1 cellular context compared by ENCODE assay signal in the genomic region with DNA sequence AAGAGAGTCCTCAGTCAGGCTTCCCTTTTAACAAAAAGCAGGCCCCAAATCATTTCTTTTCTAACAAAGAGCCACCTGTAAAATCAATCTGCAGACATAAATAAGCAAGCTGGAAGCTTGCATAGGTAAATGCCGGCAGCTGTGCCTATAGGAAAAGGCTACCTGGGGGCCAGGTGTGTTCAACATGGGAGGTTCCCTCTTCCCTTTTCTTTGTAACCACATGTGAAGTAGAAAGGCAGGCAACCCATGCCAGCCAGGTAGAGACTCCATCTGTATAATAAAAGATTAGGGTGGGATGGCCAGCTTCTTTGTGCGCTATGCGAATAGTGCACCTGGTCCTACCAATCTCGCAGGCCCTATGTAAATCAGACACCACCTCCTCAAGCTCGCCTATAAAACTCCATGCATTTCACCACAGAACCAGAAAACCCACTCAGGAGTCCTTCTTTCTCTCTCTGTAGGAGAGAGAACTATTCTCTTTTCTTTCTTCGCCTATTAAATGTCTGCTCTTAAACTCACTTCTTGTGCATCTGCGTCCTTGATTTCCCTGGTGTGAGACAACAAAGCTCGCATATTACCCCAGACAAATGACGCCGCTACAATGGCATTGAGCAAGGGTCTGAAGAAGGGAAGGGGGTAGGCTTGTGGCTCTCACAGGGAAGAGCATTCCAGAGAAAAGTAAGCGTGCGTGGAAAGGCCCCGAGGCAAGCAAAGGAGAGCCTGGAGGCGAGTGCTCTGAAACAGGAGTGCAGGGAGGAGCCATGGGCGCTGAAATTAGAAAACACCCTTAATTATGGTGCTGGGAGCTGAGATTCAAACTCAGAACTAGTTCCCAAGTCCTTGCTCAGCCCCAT.
TF ChIP-seq lines count a peak whose summit lies in the region.

No MANE protein-coding gene starts in this region.

TF ChIP-seq in H1, 55 proteins besides CTCF, POLR2A, EP300 and RAD21 (continued from another document):
- TF ChIP-seq EZH2 (IDR thresholded peaks at IDR 0.05; ENCODE audit: low read depth, low read length, severe bottlenecking) (no peak), SP2 (IDR thresholded peaks at IDR 0.05; ENCODE audit: low read length) (no peak), CBX5 (IDR thresholded peaks at IDR 0.05; ENCODE audit: low read depth, low read length) (no peak), SIRT6 (IDR thresholded peaks at IDR 0.05; ENCODE audit: low read length) (no peak), TBP (IDR thresholded peaks at IDR 0.05; ENCODE audit: low read depth, low read length) (peak; percentile 83), RNF2 (IDR thresholded peaks at IDR 0.05; ENCODE audit: borderline replicate concordance, low read depth, low read length, missing control alignments, poor library complexity, severe bottlenecking) (no peak), ZNF274 (IDR thresholded peaks at IDR 0.05; ENCODE audit: borderline replicate concordance, extremely low read depth, low read length) (no peak), KDM1A (IDR thresholded peaks at IDR 0.05; ENCODE audit: borderline replicate concordance, low read length) (no peak), GABPA (IDR thresholded peaks at IDR 0.05; ENCODE audit: borderline replicate concordance, insufficient read depth, low read length) (no peak), YY1 (IDR thresholded peaks at IDR 0.05; ENCODE audit: low read depth, low read length) (0 out of 2 replicates have a peak, but pooled peaks have one; percentile 4), SAP30 (IDR thresholded peaks at IDR 0.05; ENCODE audit: insufficient read depth, insufficient replicate concordance, low read length) (no peak), SIN3A (conservative IDR thresholded peaks at IDR 0.05 in 1 of 2, IDR thresholded peaks at IDR 0.05 in 1 of 2; ENCODE audit: low read depth in 1 of 2, low read length in 2 of 2) (no peak), TAF1 (IDR thresholded peaks at IDR 0.05; ENCODE audit: low read depth, low read length) (0 out of 2 replicates have a peak, but pooled peaks have one; percentile 2), E2F6 (IDR thresholded peaks at IDR 0.05) (no peak), JUN (IDR thresholded peaks at IDR 0.05; ENCODE audit: low read depth, low read length) (no peak), TCF12 (IDR thresholded peaks at IDR 0.05; ENCODE audit: low read depth, low read length) (peak; percentile 97), BRCA1 (IDR thresholded peaks at IDR 0.05; ENCODE audit: low read depth, low read length) (no peak), TEAD4 (IDR thresholded peaks at IDR 0.05; ENCODE audit: low read depth, low read length) (no peak), KDM4A (IDR thresholded peaks at IDR 0.05; ENCODE audit: low read depth, low read length, severe bottlenecking) (no peak), MAX (IDR thresholded peaks at IDR 0.05) (peak; percentile 54; the same call in 1 of the 2 replicates), GTF2F1 (IDR thresholded peaks at IDR 0.05; ENCODE audit: borderline replicate concordance, low read depth, low read length) (no peak), CHD1 (IDR thresholded peaks at IDR 0.05; ENCODE audit: low read depth, low read length) (no peak), POU5F1 (IDR thresholded peaks at IDR 0.05; ENCODE audit: low read depth, low read length) (no peak), CTBP2 (IDR thresholded peaks at IDR 0.05; ENCODE audit: borderline replicate concordance, insufficient read depth, insufficient read length, low read length) (no peak), FOSL1 (IDR thresholded peaks at IDR 0.05; ENCODE audit: insufficient read depth, low read depth, low read length) (no peak), BCL11A (IDR thresholded peaks at IDR 0.05; ENCODE audit: low read depth in 2 of 2, low read length in 2 of 2) (no peak), PHF8 (conservative IDR thresholded peaks at IDR 0.05; ENCODE audit: low read depth, low read length) (no peak), NANOG (IDR thresholded peaks at IDR 0.05; ENCODE audit: insufficient read depth, low read depth, low read length, poor library complexity, severe bottlenecking) (peak; percentile 54), CREB1 (IDR thresholded peaks at IDR 0.05) (no peak), NRF1 (IDR thresholded peaks at IDR 0.05; ENCODE audit: low read depth, low read length) (no peak)
- TF ChIP-seq, protein P1, sequence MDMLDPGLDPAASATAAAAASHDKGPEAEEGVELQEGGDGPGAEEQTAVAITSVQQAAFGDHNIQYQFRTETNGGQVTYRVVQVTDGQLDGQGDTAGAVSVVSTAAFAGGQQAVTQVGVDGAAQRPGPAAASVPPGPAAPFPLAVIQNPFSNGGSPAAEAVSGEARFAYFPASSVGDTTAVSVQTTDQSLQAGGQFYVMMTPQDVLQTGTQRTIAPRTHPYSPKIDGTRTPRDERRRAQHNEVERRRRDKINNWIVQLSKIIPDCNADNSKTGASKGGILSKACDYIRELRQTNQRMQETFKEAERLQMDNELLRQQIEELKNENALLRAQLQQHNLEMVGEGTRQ (IDR thresholded peaks at IDR 0.05; ENCODE audit: low read length), result no peak
